29 cellular contexts compared by ENCODE assay signal in the genomic region with DNA sequence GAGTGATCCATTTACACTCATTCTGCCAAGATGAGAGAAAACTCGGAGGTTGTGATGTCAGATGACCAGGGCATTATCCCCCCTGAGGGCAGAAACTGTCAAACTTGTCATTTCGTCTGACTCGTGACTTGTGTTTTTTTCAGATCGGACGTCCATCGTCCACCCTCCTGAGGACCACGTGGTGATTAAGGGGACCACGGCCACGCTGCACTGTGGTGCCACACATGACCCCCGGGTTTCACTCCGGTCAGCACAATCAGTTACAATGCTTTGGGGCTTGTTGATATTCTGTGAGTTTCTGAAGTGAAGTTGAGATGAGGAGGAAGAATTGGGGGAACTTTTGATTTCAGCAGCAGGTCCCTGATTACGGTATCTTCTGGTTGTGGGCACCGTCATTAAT.
A peak's percentile ranks its signal among the peaks of the same experiment; 100 is the strongest.
DNase-seq lines count a peak whose midpoint lies in the region; ATAC-seq and TF ChIP-seq lines count a peak whose summit lies in the region.
"Had no signal": no experiment of that assay in that cellular context is flagged by ENCODE, and none has a peak within 500 bp of the region (broad histone marks: within the 10 kb centered on the region; RNA-seq: fewer than 3 reads in every experiment).

No MANE protein-coding gene starts in this region.

- CTCF ChIA-PET in WTC11 (lab: Charles Lee) = no interaction called here

- in situ Hi-C loops in SK-MEL-5 (cut with HindIII; ENCODE audit: low pct_unique_long_range_greater_than_20kb, low sequenced_read_pairs) = no loop called here

- POLR2A ChIA-PET in WTC11 (lab: Charles Lee) = no interaction called here

- no peak for ATAC-seq in WTC11
- ATAC-seq: A549; CD8-positive, alpha-beta T cell had no signal

- H3K4me3 Mint-ChIP-seq in WTC11 = no peak overlapping the region
- H3K4me3 Mint-ChIP-seq: B cell; CD14-positive monocyte; CD4-positive, alpha-beta memory T cell; CD4-positive, alpha-beta T cell; CD4-positive, CD25-positive, alpha-beta regulatory T cell; CD8-positive, alpha-beta memory T cell; CD8-positive, alpha-beta T cell had no signal

- peaks cover 20% of the 10 kb centered on the region for H3K4me1 Mint-ChIP-seq in WTC11
- H3K4me1 Mint-ChIP-seq: B cell; CD14-positive monocyte; CD4-positive, alpha-beta memory T cell; CD8-positive, alpha-beta memory T cell had no signal

- no peak for TF ChIP-seq CTCF in WTC11 (IDR thresholded peaks at IDR 0.05)

- DNase-seq in SK-MEL-5 (ENCODE audit: low read depth, low spot score) (peak; percentile 34), foreskin melanocyte (peak; percentile 73), islet precursor cell (peak; percentile 17), NCI-H226 (no peak), WTC11 (ENCODE audit: low spot score) (no peak), kidney glomerular epithelial cell (lab: John Stamatoyannopoulos, UW) (no peak)
- DNase-seq: 8988T; ACHN; AML-193; BE2C; C1 segment of cervical spinal cord; Caco-2; Calu3; CD4-positive, alpha-beta memory T cell; CD4-positive, alpha-beta T cell; CD4-positive, CD25-positive, alpha-beta regulatory T cell; CD8-positive, alpha-beta memory T cell; CD8-positive, alpha-beta T cell; COR-L47; DMS 273 treated with DMSO at 0.1 percent for 48 hours; DMS153; DMS53; DMS79; DMS79 treated with DMSO at 0.1 percent for 48 hours; DND-41; EL had no signal

- H3K27me3 Mint-ChIP-seq in WTC11 (ENCODE audit: low read depth) = no peaks in the 10 kb centered on the region
- H3K27me3 Mint-ChIP-seq: CD4-positive, alpha-beta T cell; CD4-positive, CD25-positive, alpha-beta regulatory T cell had no signal

- peaks cover 18% of the 10 kb centered on the region for H3K36me3 Mint-ChIP-seq in WTC11
- H3K36me3 Mint-ChIP-seq: CD14-positive monocyte; CD4-positive, alpha-beta memory T cell; CD4-positive, CD25-positive, alpha-beta regulatory T cell; CD8-positive, alpha-beta memory T cell; CD8-positive, alpha-beta T cell had no signal

- no peaks in the 10 kb centered on the region for H3K9me3 Mint-ChIP-seq in WTC11
- H3K9me3 Mint-ChIP-seq: CD4-positive, alpha-beta memory T cell; CD4-positive, alpha-beta T cell; CD8-positive, alpha-beta memory T cell; CD8-positive, alpha-beta T cell had no signal

- no peak overlapping the region; the same call in 1 of the 2 replicates for H3K27ac Mint-ChIP-seq in WTC11
- H3K27ac Mint-ChIP-seq: B cell; CD14-positive monocyte; CD4-positive, alpha-beta memory T cell; CD4-positive, alpha-beta T cell; CD4-positive, CD25-positive, alpha-beta regulatory T cell; CD8-positive, alpha-beta memory T cell; CD8-positive, alpha-beta T cell had no signal

TF ChIP-seq in WTC11, 78 proteins besides CTCF, POLR2A, EP300 and RAD21 (continues in another document):
- TF ChIP-seq, protein P1, sequence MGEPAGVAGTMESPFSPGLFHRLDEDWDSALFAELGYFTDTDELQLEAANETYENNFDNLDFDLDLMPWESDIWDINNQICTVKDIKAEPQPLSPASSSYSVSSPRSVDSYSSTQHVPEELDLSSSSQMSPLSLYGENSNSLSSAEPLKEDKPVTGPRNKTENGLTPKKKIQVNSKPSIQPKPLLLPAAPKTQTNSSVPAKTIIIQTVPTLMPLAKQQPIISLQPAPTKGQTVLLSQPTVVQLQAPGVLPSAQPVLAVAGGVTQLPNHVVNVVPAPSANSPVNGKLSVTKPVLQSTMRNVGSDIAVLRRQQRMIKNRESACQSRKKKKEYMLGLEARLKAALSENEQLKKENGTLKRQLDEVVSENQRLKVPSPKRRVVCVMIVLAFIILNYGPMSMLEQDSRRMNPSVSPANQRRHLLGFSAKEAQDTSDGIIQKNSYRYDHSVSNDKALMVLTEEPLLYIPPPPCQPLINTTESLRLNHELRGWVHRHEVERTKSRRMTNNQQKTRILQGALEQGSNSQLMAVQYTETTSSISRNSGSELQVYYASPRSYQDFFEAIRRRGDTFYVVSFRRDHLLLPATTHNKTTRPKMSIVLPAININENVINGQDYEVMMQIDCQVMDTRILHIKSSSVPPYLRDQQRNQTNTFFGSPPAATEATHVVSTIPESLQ (CRISPR knock-in tag; IDR thresholded peaks at IDR 0.05) = no peak
- TF ChIP-seq ZNF121 (CRISPR knock-in tag; IDR thresholded peaks at IDR 0.05) (no peak), NR2C2 (CRISPR knock-in tag; IDR thresholded peaks at IDR 0.05) (no peak), FOXP1 (CRISPR knock-in tag; IDR thresholded peaks at IDR 0.05; ENCODE audit: borderline replicate concordance) (no peak), TCF7 (CRISPR knock-in tag; IDR thresholded peaks at IDR 0.05; ENCODE audit: low read depth) (no peak), ZNF263 (CRISPR knock-in tag; IDR thresholded peaks at IDR 0.05; ENCODE audit: low read depth) (no peak), ETV6 (CRISPR knock-in tag; IDR thresholded peaks at IDR 0.05) (no peak), NFE2L1 (CRISPR knock-in tag; IDR thresholded peaks at IDR 0.05) (no peak)
- TF ChIP-seq, protein P2, sequence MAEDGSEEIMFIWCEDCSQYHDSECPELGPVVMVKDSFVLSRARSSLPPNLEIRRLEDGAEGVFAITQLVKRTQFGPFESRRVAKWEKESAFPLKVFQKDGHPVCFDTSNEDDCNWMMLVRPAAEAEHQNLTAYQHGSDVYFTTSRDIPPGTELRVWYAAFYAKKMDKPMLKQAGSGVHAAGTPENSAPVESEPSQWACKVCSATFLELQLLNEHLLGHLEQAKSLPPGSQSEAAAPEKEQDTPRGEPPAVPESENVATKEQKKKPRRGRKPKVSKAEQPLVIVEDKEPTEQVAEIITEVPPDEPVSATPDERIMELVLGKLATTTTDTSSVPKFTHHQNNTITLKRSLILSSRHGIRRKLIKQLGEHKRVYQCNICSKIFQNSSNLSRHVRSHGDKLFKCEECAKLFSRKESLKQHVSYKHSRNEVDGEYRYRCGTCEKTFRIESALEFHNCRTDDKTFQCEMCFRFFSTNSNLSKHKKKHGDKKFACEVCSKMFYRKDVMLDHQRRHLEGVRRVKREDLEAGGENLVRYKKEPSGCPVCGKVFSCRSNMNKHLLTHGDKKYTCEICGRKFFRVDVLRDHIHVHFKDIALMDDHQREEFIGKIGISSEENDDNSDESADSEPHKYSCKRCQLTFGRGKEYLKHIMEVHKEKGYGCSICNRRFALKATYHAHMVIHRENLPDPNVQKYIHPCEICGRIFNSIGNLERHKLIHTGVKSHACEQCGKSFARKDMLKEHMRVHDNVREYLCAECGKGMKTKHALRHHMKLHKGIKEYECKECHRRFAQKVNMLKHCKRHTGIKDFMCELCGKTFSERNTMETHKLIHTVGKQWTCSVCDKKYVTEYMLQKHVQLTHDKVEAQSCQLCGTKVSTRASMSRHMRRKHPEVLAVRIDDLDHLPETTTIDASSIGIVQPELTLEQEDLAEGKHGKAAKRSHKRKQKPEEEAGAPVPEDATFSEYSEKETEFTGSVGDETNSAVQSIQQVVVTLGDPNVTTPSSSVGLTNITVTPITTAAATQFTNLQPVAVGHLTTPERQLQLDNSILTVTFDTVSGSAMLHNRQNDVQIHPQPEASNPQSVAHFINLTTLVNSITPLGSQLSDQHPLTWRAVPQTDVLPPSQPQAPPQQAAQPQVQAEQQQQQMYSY (CRISPR knock-in tag; IDR thresholded peaks at IDR 0.05) = no peak
- TF ChIP-seq, protein P3, sequence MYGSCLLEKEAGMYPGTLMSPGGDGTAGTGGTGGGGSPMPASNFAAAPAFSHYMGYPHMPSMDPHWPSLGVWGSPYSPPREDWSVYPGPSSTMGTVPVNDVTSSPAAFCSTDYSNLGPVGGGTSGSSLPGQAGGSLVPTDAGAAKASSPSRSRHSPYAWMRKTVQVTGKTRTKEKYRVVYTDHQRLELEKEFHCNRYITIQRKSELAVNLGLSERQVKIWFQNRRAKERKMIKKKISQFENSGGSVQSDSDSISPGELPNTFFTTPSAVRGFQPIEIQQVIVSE (CRISPR knock-in tag; IDR thresholded peaks at IDR 0.05; ENCODE audit: borderline replicate concordance) = no peak
- TF ChIP-seq, protein P4, sequence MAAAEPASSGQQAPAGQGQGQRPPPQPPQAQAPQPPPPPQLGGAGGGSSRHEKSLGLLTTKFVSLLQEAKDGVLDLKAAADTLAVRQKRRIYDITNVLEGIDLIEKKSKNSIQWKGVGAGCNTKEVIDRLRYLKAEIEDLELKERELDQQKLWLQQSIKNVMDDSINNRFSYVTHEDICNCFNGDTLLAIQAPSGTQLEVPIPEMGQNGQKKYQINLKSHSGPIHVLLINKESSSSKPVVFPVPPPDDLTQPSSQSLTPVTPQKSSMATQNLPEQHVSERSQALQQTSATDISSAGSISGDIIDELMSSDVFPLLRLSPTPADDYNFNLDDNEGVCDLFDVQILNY (CRISPR knock-in tag; IDR thresholded peaks at IDR 0.05) = no peak
- TF ChIP-seq, protein P5, sequence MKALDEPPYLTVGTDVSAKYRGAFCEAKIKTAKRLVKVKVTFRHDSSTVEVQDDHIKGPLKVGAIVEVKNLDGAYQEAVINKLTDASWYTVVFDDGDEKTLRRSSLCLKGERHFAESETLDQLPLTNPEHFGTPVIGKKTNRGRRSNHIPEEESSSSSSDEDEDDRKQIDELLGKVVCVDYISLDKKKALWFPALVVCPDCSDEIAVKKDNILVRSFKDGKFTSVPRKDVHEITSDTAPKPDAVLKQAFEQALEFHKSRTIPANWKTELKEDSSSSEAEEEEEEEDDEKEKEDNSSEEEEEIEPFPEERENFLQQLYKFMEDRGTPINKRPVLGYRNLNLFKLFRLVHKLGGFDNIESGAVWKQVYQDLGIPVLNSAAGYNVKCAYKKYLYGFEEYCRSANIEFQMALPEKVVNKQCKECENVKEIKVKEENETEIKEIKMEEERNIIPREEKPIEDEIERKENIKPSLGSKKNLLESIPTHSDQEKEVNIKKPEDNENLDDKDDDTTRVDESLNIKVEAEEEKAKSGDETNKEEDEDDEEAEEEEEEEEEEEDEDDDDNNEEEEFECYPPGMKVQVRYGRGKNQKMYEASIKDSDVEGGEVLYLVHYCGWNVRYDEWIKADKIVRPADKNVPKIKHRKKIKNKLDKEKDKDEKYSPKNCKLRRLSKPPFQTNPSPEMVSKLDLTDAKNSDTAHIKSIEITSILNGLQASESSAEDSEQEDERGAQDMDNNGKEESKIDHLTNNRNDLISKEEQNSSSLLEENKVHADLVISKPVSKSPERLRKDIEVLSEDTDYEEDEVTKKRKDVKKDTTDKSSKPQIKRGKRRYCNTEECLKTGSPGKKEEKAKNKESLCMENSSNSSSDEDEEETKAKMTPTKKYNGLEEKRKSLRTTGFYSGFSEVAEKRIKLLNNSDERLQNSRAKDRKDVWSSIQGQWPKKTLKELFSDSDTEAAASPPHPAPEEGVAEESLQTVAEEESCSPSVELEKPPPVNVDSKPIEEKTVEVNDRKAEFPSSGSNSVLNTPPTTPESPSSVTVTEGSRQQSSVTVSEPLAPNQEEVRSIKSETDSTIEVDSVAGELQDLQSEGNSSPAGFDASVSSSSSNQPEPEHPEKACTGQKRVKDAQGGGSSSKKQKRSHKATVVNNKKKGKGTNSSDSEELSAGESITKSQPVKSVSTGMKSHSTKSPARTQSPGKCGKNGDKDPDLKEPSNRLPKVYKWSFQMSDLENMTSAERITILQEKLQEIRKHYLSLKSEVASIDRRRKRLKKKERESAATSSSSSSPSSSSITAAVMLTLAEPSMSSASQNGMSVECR (CRISPR knock-in tag; IDR thresholded peaks at IDR 0.05; ENCODE audit: borderline replicate concordance) = no peak

Comparison
In these comparisons a context has a peak if more than half of its experiments do, and no peak if none do; other contexts are left out.
1. DNase-seq: peak in SK-MEL-5 (single experiment), foreskin melanocyte (single experiment) and islet precursor cell (single experiment); none in NCI-H226 (single experiment), WTC11 (single experiment) and kidney glomerular epithelial cell (single experiment).